20 cellular contexts compared by ENCODE assay signal in the genomic region with DNA sequence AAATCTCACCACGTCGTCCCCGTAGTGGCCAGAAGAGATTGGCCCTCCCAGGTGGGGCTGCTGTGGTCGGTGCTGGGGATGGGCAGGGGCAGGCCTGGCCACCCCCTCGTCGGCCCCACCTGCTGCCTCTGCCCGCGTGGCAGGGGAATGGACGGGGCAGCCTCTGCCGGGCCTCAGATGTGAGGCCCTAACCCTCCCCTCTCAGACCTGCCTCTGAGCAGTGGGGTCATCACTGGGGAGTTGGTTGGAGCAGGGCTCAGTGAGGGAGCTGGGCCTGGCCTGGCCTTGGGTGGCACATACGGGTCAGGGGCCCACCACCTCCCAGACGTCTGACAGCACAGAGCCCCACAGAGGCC.
"Had no signal": no experiment of that assay in that cellular context is flagged by ENCODE, and none has a peak within 500 bp of the region (broad histone marks: within the 10 kb centered on the region; RNA-seq: fewer than 3 reads in every experiment).

No MANE protein-coding gene starts in this region.

- H3K4me3 ChIP-seq: coronary artery, gastroesophageal sphincter, left lung, pancreas had no signal

- ATAC-seq: activated naive CD4-positive, alpha-beta T cell treated with anti-CD3 and anti-CD28 coated beads, Interleukin-2, amount 50 U/mL, for 72 hours; activated T-helper 17 cell treated with anti-CD3 and anti-CD28 coated beads, Interleukin-2, amount 50 U/mL, for 72 hours; gastroesophageal sphincter; left lung; natural killer cell; stimulated activated effector memory CD8-positive, alpha-beta T cell treated with anti-CD3 and anti-CD28 coated beads, Interleukin-12 subunit alpha, Interleukin-12 subunit beta, amount 100 ng/mL, for 72 hours; WTC11 had no signal

- H3K4me1 ChIP-seq: left lung had no signal

- H3K27ac Mint-ChIP-seq: activated T-cell treated with anti-CD3 and anti-CD28 coated beads, Interleukin-2, amount 50 U/mL, for 24 hours; activated T-helper 17 cell treated with anti-CD3 and anti-CD28 coated beads, Interleukin-2, amount 50 U/mL, for 72 hours; natural killer cell; WTC11 had no signal

- H3K36me3 ChIP-seq: gastroesophageal sphincter, left lung, pancreas had no signal

- H3K9me3 Mint-ChIP-seq: activated T-helper 17 cell treated with anti-CD3 and anti-CD28 coated beads, Interleukin-2, amount 50 U/mL, for 72 hours; stimulated activated effector memory CD8-positive, alpha-beta T cell treated with anti-CD3 and anti-CD28 coated beads, Interleukin-12 subunit alpha, Interleukin-12 subunit beta, amount 100 ng/mL, for 72 hours had no signal

- H3K36me3 Mint-ChIP-seq: natural killer cell had no signal

- H3K27ac ChIP-seq: coronary artery, epithelial cell of prostate, left lung had no signal

- H3K27me3 Mint-ChIP-seq: activated T-cell treated with anti-CD3 and anti-CD28 coated beads, Interleukin-2, amount 50 U/mL, for 24 hours; activated T-helper 17 cell treated with anti-CD3 and anti-CD28 coated beads, Interleukin-2, amount 50 U/mL, for 72 hours had no signal

- DNase-seq: activated CD8-positive, alpha-beta memory T cell treated with anti-CD3 and anti-CD28 coated beads for 24 hours; activated CD8-positive, alpha-beta memory T cell treated with anti-CD3 and anti-CD28 coated beads, Interleukin-2, amount 50 U/mL, for 4 hours; activated T-cell treated with anti-CD3 and anti-CD28 coated beads, Interleukin-2, amount 50 U/mL, for 24 hours; left lung; mammary epithelial cell; midbrain; natural killer cell; pancreas; small intestine; stimulated activated CD4-positive, alpha-beta T cell treated with anti-CD3 and anti-CD28 coated beads, Interleukin-2, amount 100 ng/mL, for 24 hours; T-helper 9 cell had no signal

- H3K4me3 Mint-ChIP-seq: activated T-cell treated with anti-CD3 and anti-CD28 coated beads, Interleukin-2, amount 50 U/mL, for 24 hours; activated T-helper 17 cell treated with anti-CD3 and anti-CD28 coated beads, Interleukin-2, amount 50 U/mL, for 72 hours; natural killer cell; stimulated activated effector memory CD8-positive, alpha-beta T cell treated with anti-CD3 and anti-CD28 coated beads, Interleukin-12 subunit alpha, Interleukin-12 subunit beta, amount 100 ng/mL, for 72 hours; WTC11 had no signal

- H3K27me3 ChIP-seq: left lung, pancreas had no signal

- H3K4me1 Mint-ChIP-seq: WTC11 had no signal

- H3K9me3 ChIP-seq: gastroesophageal sphincter, left lung, pancreas had no signal

- FAIRE-seq: astrocyte, keratinocyte, pancreas, small intestine had no signal
